Comparison of ENCODE assay signal across 24 cellular contexts in the genomic region with DNA sequence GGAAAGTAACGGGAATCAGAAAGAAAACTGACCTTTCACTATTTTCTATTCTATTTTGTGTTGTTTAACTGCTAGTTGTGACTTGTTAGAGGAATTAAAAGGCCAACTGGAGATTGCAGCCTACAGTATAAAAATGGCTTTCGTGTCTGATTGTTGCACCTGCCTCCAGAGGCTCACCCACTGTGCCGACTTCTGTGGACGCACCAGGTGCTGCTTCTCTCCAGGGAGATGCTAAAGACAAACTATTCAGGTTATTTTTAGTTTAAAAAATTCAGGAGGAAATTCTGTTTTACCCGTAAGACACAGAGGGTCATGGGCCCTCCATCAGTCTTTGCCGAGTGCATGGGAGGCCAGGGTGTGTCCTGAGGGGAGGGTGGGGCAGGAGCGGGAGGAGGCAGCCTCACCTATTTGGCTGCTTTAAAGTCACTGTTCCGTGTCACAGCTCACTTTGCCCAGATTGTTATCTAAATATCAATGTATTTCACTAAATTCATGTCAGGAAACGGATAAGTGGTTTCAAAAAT. TPM values are rescaled to one million over a fixed set of nuclear protein-coding genes. Genes with fewer than 3 reads are reported as not detected.
DNase-seq lines count a peak whose midpoint lies in the region; ATAC-seq, FAIRE-seq and TF ChIP-seq lines count a peak whose summit lies in the region.
"Had no signal": no experiment of that assay in that cellular context is flagged by ENCODE, and none has a peak within 500 bp of the region (broad histone marks: within the 10 kb centered on the region; RNA-seq: fewer than 3 reads in every experiment).

No MANE protein-coding gene starts in this region.

- peaks cover 46% of the 10 kb centered on the region for H3K27me3 Mint-ChIP-seq in osteocyte (ENCODE audit: unreplicated experiment)

- no peaks in the 10 kb centered on the region for H3K36me3 ChIP-seq in OCI-LY3 (replicated peaks; ENCODE audit: low read depth, low read length)

- H2AFZ ChIP-seq in OCI-LY3 (ENCODE audit: low read depth, low read length) = peak overlapping the region; percentile 54; the same call in 1 of the 2 replicates

- TF ChIP-seq CTCF in OCI-LY3 (IDR thresholded peaks at IDR 0.05; ENCODE audit: low read depth, low read length) = no peak
- TF ChIP-seq CTCF in osteocyte (IDR thresholded peaks at IDR 0.05) = no peak
- no peak for TF ChIP-seq CTCF in foreskin keratinocyte (conservative IDR thresholded peaks at IDR 0.05)

- H3K4me1 ChIP-seq in OCI-LY3 (ENCODE audit: low read length) (peaks cover 30% of the 10 kb centered on the region), foreskin keratinocyte (no peaks in the 10 kb centered on the region)
- H3K4me1 ChIP-seq: adrenal gland, psoas muscle had no signal

- no peaks in the 10 kb centered on the region for H3K4me1 Mint-ChIP-seq in osteocyte (ENCODE audit: unreplicated experiment)

- peak overlapping the region; percentile 56 for H3K4me3 ChIP-seq in OCI-LY3 (ENCODE audit: low read length)
- H3K4me3 ChIP-seq: adrenal gland, psoas muscle had no signal

- H3K9ac ChIP-seq in OCI-LY3 (ENCODE audit: low read length) = peak overlapping the region; percentile 57

- H4K20me1 ChIP-seq in OCI-LY3 (ENCODE audit: insufficient read depth, low read length) = no peaks in the 10 kb centered on the region

- H3K4me3 Mint-ChIP-seq in osteocyte (ENCODE audit: unreplicated experiment) = no peak overlapping the region
- H3K4me3 Mint-ChIP-seq: activated T-cell treated with anti-CD3 and anti-CD28 coated beads, Interleukin-2, amount 50 U/mL, for 4 hours had no signal

- H3K4me2 ChIP-seq in OCI-LY3 (ENCODE audit: low read length) = peak overlapping the region; percentile 79

- H3K27me3 ChIP-seq in OCI-LY3 (ENCODE audit: low read depth, low read length) (no peaks in the 10 kb centered on the region), foreskin keratinocyte (peaks cover 46% of the 10 kb centered on the region)
- H3K27me3 ChIP-seq: adrenal gland had no signal

- TF ChIP-seq POLR2A in GM12891 (IDR thresholded peaks at IDR 0.05; ENCODE audit: low read depth, low read length) = no peak

- H3K27ac Mint-ChIP-seq in osteocyte (ENCODE audit: unreplicated experiment) = no peak overlapping the region

- peak overlapping the region; percentile 90 for H3K27ac ChIP-seq in OCI-LY3 (ENCODE audit: low read length)
- no peak overlapping the region for H3K27ac ChIP-seq in foreskin keratinocyte
- H3K27ac ChIP-seq: adrenal gland, psoas muscle had no signal

- peaks cover 4% of the 10 kb centered on the region for H3K9me3 Mint-ChIP-seq in osteocyte (ENCODE audit: unreplicated experiment)

- DNase-seq in NCI-H2107 treated with DMSO at 0.1 percent for 48 hours (lab: John Stamatoyannopoulos, UW; ENCODE audit: unreplicated experiment) (peak; percentile 54), NCI-H2107 (lab: John Stamatoyannopoulos, UW) (no peak), GM19239 (ENCODE audit: insufficient read length, low spot score) (no peak), osteocyte (ENCODE audit: extremely low spot score, unreplicated experiment) (peak; percentile 42), GM12891 (ENCODE audit: insufficient read length, low spot score) (no peak), NCI-H1436 (lab: John Stamatoyannopoulos, UW) (no peak), foreskin keratinocyte (no peak)
- DNase-seq: activated CD4-positive, alpha-beta T cell treated with anti-CD3 and anti-CD28 coated beads for 4 hours; activated T-cell treated with anti-CD3 and anti-CD28 coated beads, Interleukin-2, amount 50 U/mL, for 4 hours; Calu3; DND-41; effector CD8-positive, alpha-beta T cell; erythroblast; foreskin fibroblast; left colon; mesendoderm; NCI-H1105; psoas muscle; SHP77; stimulated activated CD4-positive, alpha-beta T cell treated with anti-CD3 and anti-CD28 coated beads, Interleukin-1b, Interleukin-23, amount 100 ng/mL, for 48 hours; substantia nigra had no signal

- peaks cover 4% of the 10 kb centered on the region for H3K36me3 Mint-ChIP-seq in osteocyte (ENCODE audit: unreplicated experiment)

- H3K79me2 ChIP-seq in OCI-LY3 (ENCODE audit: low read length) = no peaks in the 10 kb centered on the region

- FAIRE-seq in GM19239 (lab: Jason Lieb, UNC) (peak; percentile 14), GM12891 (lab: Jason Lieb, UNC) (no peak)
- FAIRE-seq: TTC549 had no signal

- no peak for ATAC-seq in foreskin keratinocyte
- ATAC-seq: activated T-cell treated with anti-CD3 and anti-CD28 coated beads, Interleukin-2, amount 50 U/mL, for 4 hours; left colon; psoas muscle had no signal

- no peaks in the 10 kb centered on the region for H3K9me3 ChIP-seq in OCI-LY3 (ENCODE audit: insufficient read depth, low read length)
- H3K9me3 ChIP-seq: adrenal gland, psoas muscle had no signal

TF ChIP-seq in GM12891, 5 proteins besides CTCF, POLR2A, EP300 and RAD21:
- no peak for TF ChIP-seq SPI1 (IDR thresholded peaks at IDR 0.05; ENCODE audit: low read depth, low read length)
- TF ChIP-seq POLR2AphosphoS5 (IDR thresholded peaks at IDR 0.05; ENCODE audit: low read depth, low read length) = no peak
- TF ChIP-seq TAF1 (IDR thresholded peaks at IDR 0.05; ENCODE audit: low read depth, low read length) = no peak
- TF ChIP-seq PAX5 (IDR thresholded peaks at IDR 0.05; ENCODE audit: insufficient read depth, low read length, severe bottlenecking) = no peak
- TF ChIP-seq POU2F2 (IDR thresholded peaks at IDR 0.05; ENCODE audit: low read depth, low read length) = no peak

RNA-seq across cellular contexts. Expression of a gene that starts 42.5 kb away (rescaled TPM):
- 17.6 and 19.4 TPM in 2 replicates for total RNA-seq in osteocyte
- polyA plus RNA-seq in GM12891 (2012; ENCODE audit: low read depth, missing spikeins) = 0.42 TPM
- total RNA-seq in foreskin keratinocyte = not detected in 2 replicates
- polyA plus RNA-seq in foreskin keratinocyte = not detected in 2 replicates

Comparison
In these comparisons a context has a peak if more than half of its experiments do, and no peak if none do; other contexts are left out.
1. DNase-seq: peak in NCI-H2107 treated with DMSO at 0.1 percent for 48 hours (single experiment) and osteocyte (single experiment); none in NCI-H2107 (single experiment), GM19239 (single experiment), GM12891 (single experiment), NCI-H1436 (single experiment) and foreskin keratinocyte (0 of 2).
2. RNA of a gene that starts 42.5 kb away (total RNA-seq): 17.6 to 19.4 TPM in osteocyte; not detected in foreskin keratinocyte; every median in the first group is over 10 times any median in the second.